In the genomic region with DNA sequence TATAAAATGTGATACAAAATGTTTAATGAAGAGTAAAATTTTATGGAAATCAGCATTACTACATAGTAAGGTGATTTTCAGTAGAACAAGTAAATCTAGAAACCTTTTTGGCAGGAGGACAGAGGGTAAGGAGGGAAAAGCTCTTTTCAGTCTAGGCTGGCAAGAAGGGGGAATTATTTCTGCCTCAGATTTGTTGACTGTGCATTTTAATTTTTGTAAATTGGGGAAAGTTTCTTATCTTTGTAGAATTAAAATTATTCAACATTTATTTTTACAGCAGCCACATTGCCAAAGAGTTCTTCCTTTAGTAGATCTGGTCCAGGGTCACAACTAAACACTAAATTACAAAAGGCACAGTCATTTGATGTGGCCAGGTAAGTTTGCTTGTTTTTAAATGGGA, we compare ENCODE assay signal across 1 cellular context.
TF ChIP-seq lines count a peak whose summit lies in the region.

No MANE protein-coding gene starts in this region.

TF ChIP-seq in GM23338, 12 proteins besides CTCF, POLR2A, EP300 and RAD21:
- TF ChIP-seq, protein P1, sequence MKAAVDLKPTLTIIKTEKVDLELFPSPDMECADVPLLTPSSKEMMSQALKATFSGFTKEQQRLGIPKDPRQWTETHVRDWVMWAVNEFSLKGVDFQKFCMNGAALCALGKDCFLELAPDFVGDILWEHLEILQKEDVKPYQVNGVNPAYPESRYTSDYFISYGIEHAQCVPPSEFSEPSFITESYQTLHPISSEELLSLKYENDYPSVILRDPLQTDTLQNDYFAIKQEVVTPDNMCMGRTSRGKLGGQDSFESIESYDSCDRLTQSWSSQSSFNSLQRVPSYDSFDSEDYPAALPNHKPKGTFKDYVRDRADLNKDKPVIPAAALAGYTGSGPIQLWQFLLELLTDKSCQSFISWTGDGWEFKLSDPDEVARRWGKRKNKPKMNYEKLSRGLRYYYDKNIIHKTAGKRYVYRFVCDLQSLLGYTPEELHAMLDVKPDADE (IDR thresholded peaks at IDR 0.05) = no peak
- TF ChIP-seq ZNF331 (CRISPR knock-in tag; IDR thresholded peaks at IDR 0.05; ENCODE audit: low read depth) (no peak), ZNF114 (CRISPR knock-in tag; IDR thresholded peaks at IDR 0.05) (no peak), EZH2phosphoT487 (IDR thresholded peaks at IDR 0.05; ENCODE audit: unreplicated experiment) (no peak), JUNB (IDR thresholded peaks at IDR 0.05; ENCODE audit: unreplicated experiment) (no peak), EZH2 (IDR thresholded peaks at IDR 0.05; ENCODE audit: low read depth, unreplicated experiment) (no peak), NANOG (IDR thresholded peaks at IDR 0.05; ENCODE audit: borderline replicate concordance) (no peak), POLR2AphosphoS5 (IDR thresholded peaks at IDR 0.05; ENCODE audit: low read depth) (no peak), STAT1 (IDR thresholded peaks at IDR 0.05; ENCODE audit: unreplicated experiment) (no peak), CREB1 (CRISPR knock-in tag; IDR thresholded peaks at IDR 0.05; ENCODE audit: low read depth) (no peak)
- TF ChIP-seq, protein P2, sequence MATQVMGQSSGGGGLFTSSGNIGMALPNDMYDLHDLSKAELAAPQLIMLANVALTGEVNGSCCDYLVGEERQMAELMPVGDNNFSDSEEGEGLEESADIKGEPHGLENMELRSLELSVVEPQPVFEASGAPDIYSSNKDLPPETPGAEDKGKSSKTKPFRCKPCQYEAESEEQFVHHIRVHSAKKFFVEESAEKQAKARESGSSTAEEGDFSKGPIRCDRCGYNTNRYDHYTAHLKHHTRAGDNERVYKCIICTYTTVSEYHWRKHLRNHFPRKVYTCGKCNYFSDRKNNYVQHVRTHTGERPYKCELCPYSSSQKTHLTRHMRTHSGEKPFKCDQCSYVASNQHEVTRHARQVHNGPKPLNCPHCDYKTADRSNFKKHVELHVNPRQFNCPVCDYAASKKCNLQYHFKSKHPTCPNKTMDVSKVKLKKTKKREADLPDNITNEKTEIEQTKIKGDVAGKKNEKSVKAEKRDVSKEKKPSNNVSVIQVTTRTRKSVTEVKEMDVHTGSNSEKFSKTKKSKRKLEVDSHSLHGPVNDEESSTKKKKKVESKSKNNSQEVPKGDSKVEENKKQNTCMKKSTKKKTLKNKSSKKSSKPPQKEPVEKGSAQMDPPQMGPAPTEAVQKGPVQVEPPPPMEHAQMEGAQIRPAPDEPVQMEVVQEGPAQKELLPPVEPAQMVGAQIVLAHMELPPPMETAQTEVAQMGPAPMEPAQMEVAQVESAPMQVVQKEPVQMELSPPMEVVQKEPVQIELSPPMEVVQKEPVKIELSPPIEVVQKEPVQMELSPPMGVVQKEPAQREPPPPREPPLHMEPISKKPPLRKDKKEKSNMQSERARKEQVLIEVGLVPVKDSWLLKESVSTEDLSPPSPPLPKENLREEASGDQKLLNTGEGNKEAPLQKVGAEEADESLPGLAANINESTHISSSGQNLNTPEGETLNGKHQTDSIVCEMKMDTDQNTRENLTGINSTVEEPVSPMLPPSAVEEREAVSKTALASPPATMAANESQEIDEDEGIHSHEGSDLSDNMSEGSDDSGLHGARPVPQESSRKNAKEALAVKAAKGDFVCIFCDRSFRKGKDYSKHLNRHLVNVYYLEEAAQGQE (IDR thresholded peaks at IDR 0.05; ENCODE audit: unreplicated experiment) = no peak
- TF ChIP-seq, protein P3, sequence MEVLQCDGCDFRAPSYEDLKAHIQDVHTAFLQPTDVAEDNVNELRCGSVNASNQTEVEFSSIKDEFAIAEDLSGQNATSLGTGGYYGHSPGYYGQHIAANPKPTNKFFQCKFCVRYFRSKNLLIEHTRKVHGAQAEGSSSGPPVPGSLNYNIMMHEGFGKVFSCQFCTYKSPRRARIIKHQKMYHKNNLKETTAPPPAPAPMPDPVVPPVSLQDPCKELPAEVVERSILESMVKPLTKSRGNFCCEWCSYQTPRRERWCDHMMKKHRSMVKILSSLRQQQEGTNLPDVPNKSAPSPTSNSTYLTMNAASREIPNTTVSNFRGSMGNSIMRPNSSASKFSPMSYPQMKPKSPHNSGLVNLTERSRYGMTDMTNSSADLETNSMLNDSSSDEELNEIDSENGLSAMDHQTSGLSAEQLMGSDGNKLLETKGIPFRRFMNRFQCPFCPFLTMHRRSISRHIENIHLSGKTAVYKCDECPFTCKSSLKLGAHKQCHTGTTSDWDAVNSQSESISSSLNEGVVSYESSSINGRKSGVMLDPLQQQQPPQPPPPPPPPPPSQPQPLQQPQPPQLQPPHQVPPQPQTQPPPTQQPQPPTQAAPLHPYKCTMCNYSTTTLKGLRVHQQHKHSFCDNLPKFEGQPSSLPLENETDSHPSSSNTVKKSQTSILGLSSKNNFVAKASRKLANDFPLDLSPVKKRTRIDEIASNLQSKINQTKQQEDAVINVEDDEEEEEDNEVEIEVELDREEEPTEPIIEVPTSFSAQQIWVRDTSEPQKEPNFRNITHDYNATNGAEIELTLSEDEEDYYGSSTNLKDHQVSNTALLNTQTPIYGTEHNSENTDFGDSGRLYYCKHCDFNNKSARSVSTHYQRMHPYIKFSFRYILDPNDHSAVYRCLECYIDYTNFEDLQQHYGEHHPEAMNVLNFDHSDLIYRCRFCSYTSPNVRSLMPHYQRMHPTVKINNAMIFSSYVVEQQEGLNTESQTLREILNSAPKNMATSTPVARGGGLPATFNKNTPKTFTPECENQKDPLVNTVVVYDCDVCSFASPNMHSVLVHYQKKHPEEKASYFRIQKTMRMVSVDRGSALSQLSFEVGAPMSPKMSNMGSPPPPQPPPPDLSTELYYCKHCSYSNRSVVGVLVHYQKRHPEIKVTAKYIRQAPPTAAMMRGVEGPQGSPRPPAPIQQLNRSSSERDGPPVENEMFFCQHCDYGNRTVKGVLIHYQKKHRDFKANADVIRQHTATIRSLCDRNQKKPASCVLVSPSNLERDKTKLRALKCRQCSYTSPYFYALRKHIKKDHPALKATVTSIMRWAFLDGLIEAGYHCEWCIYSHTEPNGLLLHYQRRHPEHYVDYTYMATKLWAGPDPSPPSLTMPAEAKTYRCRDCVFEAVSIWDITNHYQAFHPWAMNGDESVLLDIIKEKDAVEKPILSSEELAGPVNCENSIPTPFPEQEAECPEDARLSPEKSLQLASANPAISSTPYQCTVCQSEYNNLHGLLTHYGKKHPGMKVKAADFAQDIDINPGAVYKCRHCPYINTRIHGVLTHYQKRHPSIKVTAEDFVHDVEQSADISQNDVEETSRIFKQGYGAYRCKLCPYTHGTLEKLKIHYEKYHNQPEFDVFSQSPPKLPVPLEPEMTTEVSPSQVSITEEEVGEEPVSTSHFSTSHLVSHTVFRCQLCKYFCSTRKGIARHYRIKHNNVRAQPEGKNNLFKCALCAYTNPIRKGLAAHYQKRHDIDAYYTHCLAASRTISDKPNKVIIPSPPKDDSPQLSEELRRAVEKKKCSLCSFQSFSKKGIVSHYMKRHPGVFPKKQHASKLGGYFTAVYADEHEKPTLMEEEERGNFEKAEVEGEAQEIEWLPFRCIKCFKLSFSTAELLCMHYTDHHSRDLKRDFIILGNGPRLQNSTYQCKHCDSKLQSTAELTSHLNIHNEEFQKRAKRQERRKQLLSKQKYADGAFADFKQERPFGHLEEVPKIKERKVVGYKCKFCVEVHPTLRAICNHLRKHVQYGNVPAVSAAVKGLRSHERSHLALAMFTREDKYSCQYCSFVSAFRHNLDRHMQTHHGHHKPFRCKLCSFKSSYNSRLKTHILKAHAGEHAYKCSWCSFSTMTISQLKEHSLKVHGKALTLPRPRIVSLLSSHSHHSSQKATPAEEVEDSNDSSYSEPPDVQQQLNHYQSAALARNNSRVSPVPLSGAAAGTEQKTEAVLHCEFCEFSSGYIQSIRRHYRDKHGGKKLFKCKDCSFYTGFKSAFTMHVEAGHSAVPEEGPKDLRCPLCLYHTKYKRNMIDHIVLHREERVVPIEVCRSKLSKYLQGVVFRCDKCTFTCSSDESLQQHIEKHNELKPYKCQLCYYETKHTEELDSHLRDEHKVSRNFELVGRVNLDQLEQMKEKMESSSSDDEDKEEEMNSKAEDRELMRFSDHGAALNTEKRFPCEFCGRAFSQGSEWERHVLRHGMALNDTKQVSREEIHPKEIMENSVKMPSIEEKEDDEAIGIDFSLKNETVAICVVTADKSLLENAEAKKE (CRISPR knock-in tag; IDR thresholded peaks at IDR 0.05) = no peak
TF ChIP-seq in GM23338: peak in this region for 0.
